ENCODE assay signal across 19 cellular contexts in genomic region chr7:4794591-4795350, GRCh38. TPM values are rescaled to one million over a fixed set of nuclear protein-coding genes. Genes with fewer than 3 reads are reported as not detected.
DNase-seq lines count a peak whose midpoint lies in the region; ATAC-seq and TF ChIP-seq lines count a peak whose summit lies in the region.
"Had no signal": no experiment of that assay in that cellular context is flagged by ENCODE, and none has a peak within 500 bp of the region (broad histone marks: within the 10 kb centered on the region; RNA-seq: fewer than 3 reads in every experiment).

No MANE protein-coding gene starts in this region.

- no peak overlapping the region for H3K9ac ChIP-seq in neural progenitor cell
- H3K9ac ChIP-seq: BLaER1 treated with 17β-estradiol and CSF1 and Interleukin-3, amounts not matched to agents 10 nM and 100 nM had no signal

- no peak overlapping the region for H3K4me3 Mint-ChIP-seq in neural progenitor cell
- no peak overlapping the region for H3K4me3 Mint-ChIP-seq in stimulated activated naive CD8-positive, alpha-beta T cell treated with anti-CD3 and anti-CD28 coated beads, Interleukin-15, amount 100 ng/mL, for 72 hours
- H3K4me3 Mint-ChIP-seq: activated naive CD4-positive, alpha-beta T cell treated with anti-CD3 and anti-CD28 coated beads for 36 hours had no signal

- peak overlapping the region; percentile 76 for H3K27ac Mint-ChIP-seq in neural progenitor cell
- no peak overlapping the region for H3K27ac Mint-ChIP-seq in stimulated activated naive CD8-positive, alpha-beta T cell treated with anti-CD3 and anti-CD28 coated beads, Interleukin-15, amount 100 ng/mL, for 72 hours
- H3K27ac Mint-ChIP-seq: activated naive CD4-positive, alpha-beta T cell treated with anti-CD3 and anti-CD28 coated beads for 36 hours had no signal

- H3K9me3 ChIP-seq in neural progenitor cell (ENCODE audit: low read depth) (no peaks in the 10 kb centered on the region), mucosa of descending colon (no peaks in the 10 kb centered on the region)
- H3K9me3 ChIP-seq: tibial nerve had no signal

- no peaks in the 10 kb centered on the region for H3K9me3 Mint-ChIP-seq in neural progenitor cell
- no peaks in the 10 kb centered on the region for H3K9me3 Mint-ChIP-seq in stimulated activated naive CD8-positive, alpha-beta T cell treated with anti-CD3 and anti-CD28 coated beads, Interleukin-15, amount 100 ng/mL, for 72 hours
- H3K9me3 Mint-ChIP-seq: activated naive CD4-positive, alpha-beta T cell treated with anti-CD3 and anti-CD28 coated beads for 36 hours had no signal

- peaks cover 13% of the 10 kb centered on the region for H3K36me3 Mint-ChIP-seq in neural progenitor cell

- H3K27ac ChIP-seq in brain microvascular endothelial cell (no peak overlapping the region), neural progenitor cell (no peak overlapping the region)
- H3K27ac ChIP-seq: BLaER1 treated with 17β-estradiol and CSF1 and Interleukin-3, amounts not matched to agents 10 nM and 100 nM; SK-N-MC; tibial nerve had no signal

- no peaks in the 10 kb centered on the region for H3K79me2 ChIP-seq in neural progenitor cell (ENCODE audit: low read depth)

- H3K27me3 ChIP-seq in brain microvascular endothelial cell (replicated peaks) (no peaks in the 10 kb centered on the region), neural progenitor cell (no peaks in the 10 kb centered on the region)
- H3K27me3 ChIP-seq: BLaER1 treated with 17β-estradiol and CSF1 and Interleukin-3, amounts not matched to agents 10 nM and 100 nM; tibial nerve had no signal

- no peaks in the 10 kb centered on the region for H4K20me1 ChIP-seq in neural progenitor cell (ENCODE audit: low read depth)

- H3K27me3 Mint-ChIP-seq in neural progenitor cell (ENCODE audit: insufficient read depth, low read depth), result peaks cover 2% of the 10 kb centered on the region
- H3K27me3 Mint-ChIP-seq in stimulated activated naive CD8-positive, alpha-beta T cell treated with anti-CD3 and anti-CD28 coated beads, Interleukin-15, amount 100 ng/mL, for 72 hours, result no peaks in the 10 kb centered on the region
- H3K27me3 Mint-ChIP-seq: naive thymus-derived CD4-positive, alpha-beta T cell had no signal

- in situ Hi-C loops in brain microvascular endothelial cell (cut with HindIII; ENCODE audit: low pct_ligation_motif_present, low sequenced_read_pairs), result no loop called here

- TF ChIP-seq POLR2A in NB4 (IDR thresholded peaks at IDR 0.05; ENCODE audit: extremely low read depth, insufficient read length), result no peak

- peaks cover 19% of the 10 kb centered on the region for H3K36me3 ChIP-seq in brain microvascular endothelial cell (replicated peaks)
- H3K36me3 ChIP-seq in neural progenitor cell, result no peaks in the 10 kb centered on the region
- no peaks in the 10 kb centered on the region for H3K36me3 ChIP-seq in mucosa of descending colon (ENCODE audit: low read depth)

- H3K4me1 Mint-ChIP-seq in neural progenitor cell, result peaks cover 11% of the 10 kb centered on the region
- peaks cover 23% of the 10 kb centered on the region for H3K4me1 Mint-ChIP-seq in stimulated activated naive CD8-positive, alpha-beta T cell treated with anti-CD3 and anti-CD28 coated beads, Interleukin-15, amount 100 ng/mL, for 72 hours

- no peaks in the 10 kb centered on the region for H3K4me1 ChIP-seq in neural progenitor cell
- H3K4me1 ChIP-seq in mucosa of descending colon (ENCODE audit: low read depth), result no peaks in the 10 kb centered on the region

- TF ChIP-seq CTCF in NB4 (IDR thresholded peaks at IDR 0.05; ENCODE audit: low read depth, low read length) (no peak), brain microvascular endothelial cell (IDR thresholded peaks at IDR 0.05; ENCODE audit: low read depth, low read length, missing control alignments) (no peak), neural progenitor cell (IDR thresholded peaks at IDR 0.05) (no peak), mucosa of descending colon (IDR thresholded peaks at IDR 0.05) (no peak)

- H3K4me3 ChIP-seq in NB4 (ENCODE audit: low read depth, low read length), result no peak overlapping the region
- H3K4me3 ChIP-seq in brain microvascular endothelial cell (ENCODE audit: low read depth, low read length), result no peak overlapping the region
- H3K4me3 ChIP-seq in neural progenitor cell, result no peak overlapping the region
- H3K4me3 ChIP-seq in mucosa of descending colon, result no peak overlapping the region
- H3K4me3 ChIP-seq: BLaER1 treated with 17β-estradiol and CSF1 and Interleukin-3, amounts not matched to agents 10 nM and 100 nM; SK-N-MC; tibial nerve had no signal

- no peak for ATAC-seq in stimulated activated naive CD8-positive, alpha-beta T cell treated with anti-CD3 and anti-CD28 coated beads, Interleukin-15, amount 100 ng/mL, for 72 hours
- ATAC-seq in mucosa of descending colon, result no peak
- ATAC-seq: naive thymus-derived CD4-positive, alpha-beta T cell had no signal

- H2AFZ ChIP-seq in neural progenitor cell (replicated peaks), result no peak overlapping the region

- DNase-seq in ELF-1 (ENCODE audit: low read depth, low spot score) (peak; percentile 84), NB4 (ENCODE audit: low read depth) (peak; percentile 54), brain microvascular endothelial cell (peak; percentile 51), neural progenitor cell (ENCODE audit: low spot score) (no peak), SIG-M5 treated with dmso at 0.1 percent for 504 hours (lab: John Stamatoyannopoulos, UW; ENCODE audit: unreplicated experiment) (no peak), mucosa of descending colon (no peak), NCI-H774 (lab: John Stamatoyannopoulos, UW) (no peak)
- DNase-seq in stimulated activated naive CD8-positive, alpha-beta T cell treated with anti-CD3 and anti-CD28 coated beads, Interleukin-15, amount 100 ng/mL, for 72 hours, result no peak
- DNase-seq: activated CD4-positive, alpha-beta T cell treated with anti-CD3 and anti-CD28 coated beads for 4 hours; activated naive CD4-positive, alpha-beta T cell treated with anti-CD3 and anti-CD28 coated beads for 36 hours; central memory CD4-positive, alpha-beta T cell; DMS79 treated with DMSO at 0.1 percent for 48 hours; effector CD4-positive, alpha-beta T cell; naive thymus-derived CD4-positive, alpha-beta T cell; NCI-H146; NCI-H446 treated with DMSO at 0.1 percent for 48 hours had no signal

- no peak overlapping the region for H3K4me2 ChIP-seq in neural progenitor cell

- intact Hi-C loops in mucosa of descending colon (cut with DNase I, micrococcal nuclease), result no loop called here

- no peaks in the 10 kb centered on the region for H3F3A ChIP-seq in neural progenitor cell (ENCODE audit: low read depth)

RNA-seq across cellular contexts. Expression of gene AP5Z1, which starts 19.3 kb away (rescaled TPM):
- total RNA-seq in neural progenitor cell (ENCODE audit: low replicate concordance) (8.3 and 21.8 TPM in 2 replicates), mucosa of descending colon (10 to 100 TPM; 39.5 to 47.4 (median 45.2) TPM)

Comparison
In these comparisons a context has a peak if more than half of its experiments do, and no peak if none do; other contexts are left out.
1. DNase-seq: peak in ELF-1 (single experiment), NB4 (single experiment) and brain microvascular endothelial cell (single experiment); none in neural progenitor cell (single experiment), SIG-M5 treated with dmso at 0.1 percent for 504 hours (single experiment), stimulated activated naive CD8-positive, alpha-beta T cell treated with anti-CD3 and anti-CD28 coated beads, Interleukin-15, amount 100 ng/mL, for 72 hours (0 of 2), mucosa of descending colon (0 of 3) and NCI-H774 (single experiment).